In genomic region chr3:50567386-50568182, GRCh38 we compare ENCODE assay signal across 8 cellular contexts. TPM values are rescaled to one million over a fixed set of nuclear protein-coding genes. Genes with fewer than 3 reads are reported as not detected.
DNase-seq lines count a peak whose midpoint lies in the region; ATAC-seq and TF ChIP-seq lines count a peak whose summit lies in the region.

Gene C3orf18 (minus strand): TSS chr3:50567747. CDS start chr3:50565699, 2,048 bp downstream.

- no peak for TF ChIP-seq CTCF in OCI-LY1 (IDR thresholded peaks at IDR 0.05; ENCODE audit: low read length)
- TF ChIP-seq CTCF in mucosa of descending colon (IDR thresholded peaks at IDR 0.05), result no peak

- ATAC-seq in GM19324 (IDR thresholded peaks at IDR 0.05; ENCODE audit: low FRiP score, unreplicated experiment), result peak; percentile 77
- ATAC-seq in HG03520 (IDR thresholded peaks at IDR 0.05; ENCODE audit: unreplicated experiment), result peak; percentile 72
- ATAC-seq in mucosa of descending colon, result peak; percentile 74

- intact Hi-C loops in mucosa of descending colon (cut with DNase I, micrococcal nuclease), result no loop called here

- peaks cover 37 to 60% (median 48%) of the 10 kb centered on the region in 10 experiments for H3K4me1 ChIP-seq in BLaER1 treated with 17β-estradiol and CSF1 and Interleukin-3, amounts not matched to agents 10 nM and 100 nM
- H3K4me1 ChIP-seq in OCI-LY1 (ENCODE audit: insufficient read depth, low read length, severe bottlenecking) (peaks cover 29% of the 10 kb centered on the region), mucosa of descending colon (ENCODE audit: low read depth) (peaks cover 23% of the 10 kb centered on the region)

- H3K9me2 ChIP-seq in OCI-LY1 (ENCODE audit: low read depth, low read length), result no peaks in the 10 kb centered on the region

- H3K9ac ChIP-seq in BLaER1 treated with 17β-estradiol and CSF1 and Interleukin-3, amounts not matched to agents 10 nM and 100 nM, result peak within 1 kb of the TSS; percentile 64 to 93 (median 85)
- H3K9ac ChIP-seq in OCI-LY1 (ENCODE audit: low read length), result peak within 1 kb of the TSS; percentile 60

- no peaks in the 10 kb centered on the region for H3K9me3 ChIP-seq in BLaER1 treated with 17β-estradiol and CSF1 and Interleukin-3, amounts not matched to agents 10 nM and 100 nM (replicated peaks in 1 of 11)
- H3K9me3 ChIP-seq in OCI-LY1 (ENCODE audit: low read length) (no peaks in the 10 kb centered on the region), mucosa of descending colon (no peaks in the 10 kb centered on the region)

- peak within 1 kb of the TSS; percentile 74 to 98 (median 82) for H3K4me3 ChIP-seq in BLaER1 treated with 17β-estradiol and CSF1 and Interleukin-3, amounts not matched to agents 10 nM and 100 nM
- H3K4me3 ChIP-seq in OCI-LY1 (ENCODE audit: low read depth, low read length, poor library complexity, severe bottlenecking), result peak within 1 kb of the TSS; percentile 100
- peak within 1 kb of the TSS; percentile 52 for H3K4me3 ChIP-seq in mucosa of descending colon

- peaks cover 0 to 7% (median 0%) of the 10 kb centered on the region in 11 experiments; a peak in 1 of 22 replicates for H4K20me1 ChIP-seq in BLaER1 treated with 17β-estradiol and CSF1 and Interleukin-3, amounts not matched to agents 10 nM and 100 nM
- H4K20me1 ChIP-seq in OCI-LY1 (ENCODE audit: insufficient read depth, low read length), result no peaks in the 10 kb centered on the region

- peaks cover 0 to 11% (median 0%) of the 10 kb centered on the region in 11 experiments; a peak in 2 of 22 replicates for H3K27me3 ChIP-seq in BLaER1 treated with 17β-estradiol and CSF1 and Interleukin-3, amounts not matched to agents 10 nM and 100 nM
- no peaks in the 10 kb centered on the region for H3K27me3 ChIP-seq in OCI-LY1 (ENCODE audit: insufficient read depth, low read length)

- peak within 1 kb of the TSS in 10 of 11 experiments; percentile 49 to 93 (median 82); a peak in 19 of 22 replicates for H3K27ac ChIP-seq in BLaER1 treated with 17β-estradiol and CSF1 and Interleukin-3, amounts not matched to agents 10 nM and 100 nM
- H3K27ac ChIP-seq in OCI-LY1 (ENCODE audit: low read depth, low read length, poor library complexity, severe bottlenecking) (no peak within 1 kb of the TSS), epithelial cell of prostate (peak within 1 kb of the TSS; percentile 75)

- H2AFZ ChIP-seq in OCI-LY1 (ENCODE audit: low read length), result no peak within 1 kb of the TSS

- peak within 1 kb of the TSS; percentile 79 to 96 (median 90) for H3K4me2 ChIP-seq in BLaER1 treated with 17β-estradiol and CSF1 and Interleukin-3, amounts not matched to agents 10 nM and 100 nM
- H3K4me2 ChIP-seq in OCI-LY1 (ENCODE audit: low read length), result peak within 1 kb of the TSS; percentile 89

- DNase-seq in activated T-cell treated with anti-CD3 and anti-CD28 coated beads for 24 hours (ENCODE audit: low read depth), result peak; percentile 94
- DNase-seq in epithelial cell of prostate (ENCODE audit: low read depth, low spot score), result no peak
- peak; percentile 93 to 97 (median 96) for DNase-seq in mucosa of descending colon
- peak; percentile 96 for DNase-seq in stimulated activated CD8-positive, alpha-beta memory T cell treated with anti-CD3 and anti-CD28 coated beads, Interleukin-2, amount 100 ng/mL, for 48 hours (ENCODE audit: low read depth in 2 of 2)

- no peaks in the 10 kb centered on the region for H3K79me2 ChIP-seq in OCI-LY1 (ENCODE audit: insufficient read depth, low read length)

- H3F3A ChIP-seq in OCI-LY1 (ENCODE audit: insufficient read depth, low read length), result no peaks in the 10 kb centered on the region

- peaks cover 2 to 13% (median 4%) of the 10 kb centered on the region in 11 experiments; a peak in 15 of 22 replicates for H3K36me3 ChIP-seq in BLaER1 treated with 17β-estradiol and CSF1 and Interleukin-3, amounts not matched to agents 10 nM and 100 nM
- H3K36me3 ChIP-seq in OCI-LY1 (ENCODE audit: insufficient read depth, low read length) (no peaks in the 10 kb centered on the region), mucosa of descending colon (ENCODE audit: low read depth) (no peaks in the 10 kb centered on the region)

RNA-seq across cellular contexts. Expression of gene C3orf18, which starts in this region (rescaled TPM):
- 10 to 100 TPM in 1 of 3 donors, 1 to 10 TPM in 2; 1.5 to 14.1 (median 2.5) TPM for total RNA-seq in mucosa of descending colon
